20 cellular contexts compared by ENCODE assay signal in the genomic region with DNA sequence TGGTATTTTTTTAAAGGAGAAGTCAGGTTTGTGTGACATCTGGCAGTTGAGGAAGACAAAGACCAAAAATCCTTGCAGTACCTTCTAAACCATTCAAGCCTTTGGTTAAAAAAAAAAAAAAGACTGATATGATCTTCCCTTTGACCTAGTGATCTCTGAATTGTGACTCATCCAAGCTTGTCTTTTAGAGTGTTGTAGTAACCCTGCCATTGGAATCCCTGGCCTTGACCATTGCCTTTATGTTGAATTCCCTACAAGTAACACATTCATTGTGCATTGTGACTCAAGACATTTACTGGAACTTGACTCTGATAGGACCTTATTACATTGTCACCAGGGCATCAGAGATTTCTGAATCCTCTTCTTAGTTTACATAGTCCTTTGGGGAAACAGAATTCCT.
DNase-seq lines count a peak whose midpoint lies in the region; ATAC-seq, FAIRE-seq and TF ChIP-seq lines count a peak whose summit lies in the region.
"Had no signal": no experiment of that assay in that cellular context is flagged by ENCODE, and none has a peak within 500 bp of the region (broad histone marks: within the 10 kb centered on the region; RNA-seq: fewer than 3 reads in every experiment).

No MANE protein-coding gene starts in this region.

- no peak for TF ChIP-seq POLR2A in HepG2 (IDR thresholded peaks at IDR 0.05; ENCODE audit: insufficient read depth in 1 of 2, low read depth in 2 of 2, low read length in 2 of 2)
- TF ChIP-seq POLR2A in right lobe of liver (IDR thresholded peaks at IDR 0.05), result no peak

- H3K36me3 ChIP-seq in HepG2 (replicated peaks in 1 of 2; ENCODE audit: control insufficient read depth in 1 of 2, insufficient read depth in 2 of 2, low read length in 2 of 2) (no peaks in the 10 kb centered on the region), right lobe of liver (no peaks in the 10 kb centered on the region), HUES48 (ENCODE audit: control insufficient read depth, insufficient read depth, low read length) (no peaks in the 10 kb centered on the region), astrocyte (ENCODE audit: insufficient read depth, low read length) (no peaks in the 10 kb centered on the region), trophoblast cell (ENCODE audit: control insufficient read depth in 1 of 2, insufficient read depth in 2 of 2, low read length in 2 of 2) (no peaks in the 10 kb centered on the region)

- H3K27ac Mint-ChIP-seq in astrocyte (ENCODE audit: unreplicated experiment), result peak overlapping the region; percentile 88
- H3K27ac Mint-ChIP-seq: B cell; CD4-positive, alpha-beta T cell had no signal

- DNase-seq in HepG2 (ENCODE audit: low spot score), result peak; percentile 54
- no peak for DNase-seq in right lobe of liver
- no peak for DNase-seq in astrocyte (ENCODE audit: low read depth)
- peak in 1 of 2 donors; percentile 55 for DNase-seq in trophoblast cell
- DNase-seq in activated CD4-positive, alpha-beta T cell treated with anti-CD3 and anti-CD28 coated beads, Interleukin-2, amount 50 U/mL, for 1 hour, result no peak
- no peak for DNase-seq in NCI-H748 (lab: John Stamatoyannopoulos, UW; ENCODE audit: unreplicated experiment)
- DNase-seq: 8988T; C1 segment of cervical spinal cord; CD4-positive, alpha-beta T cell; DMS153; GM23248 had no signal

- H2AFZ ChIP-seq in HepG2 (ENCODE audit: low read length) (no peak overlapping the region), astrocyte (ENCODE audit: low read depth, low read length) (no peak overlapping the region), trophoblast cell (ENCODE audit: insufficient read depth, low read length, poor library complexity) (no peak overlapping the region)
- H2AFZ ChIP-seq: GM23248 had no signal

- BruUV-seq in HepG2 (replicated peaks; lab: Mats Ljungman, UMichigan), result no TSS peak

- TF ChIP-seq EP300 in HepG2 (IDR thresholded peaks at IDR 0.05; ENCODE audit: low read depth in 2 of 2, low read length in 2 of 2) (peak in 1 of 2 experiments; percentile 55; a peak in 2 of 4 replicates), HepG2 (CRISPR knock-in tag; IDR thresholded peaks at IDR 0.05; ENCODE audit: borderline replicate concordance) (no peak)

- H3K9me3 ChIP-seq in HepG2 (ENCODE audit: low read length), result peaks cover 2% of the 10 kb centered on the region; the same call in 1 of the 2 replicates
- H3K9me3 ChIP-seq in right lobe of liver, result no peaks in the 10 kb centered on the region
- peaks cover 14% of the 10 kb centered on the region for H3K9me3 ChIP-seq in HUES48 (ENCODE audit: control insufficient read depth, insufficient read depth, low read length)
- H3K9me3 ChIP-seq in astrocyte (ENCODE audit: insufficient read depth, low read depth, low read length), result no peaks in the 10 kb centered on the region
- peaks cover 2% of the 10 kb centered on the region for H3K9me3 ChIP-seq in trophoblast cell (ENCODE audit: insufficient read depth, low read depth, low read length)

- no peak overlapping the region for H2AK5ac ChIP-seq in trophoblast cell (ENCODE audit: low read length)

- peaks cover 2% of the 10 kb centered on the region for H3K36me3 Mint-ChIP-seq in astrocyte (ENCODE audit: low read depth, unreplicated experiment)

- no peak overlapping the region for H3K27ac ChIP-seq in HepG2 (ENCODE audit: extremely low read length, insufficient read depth, low read length)
- no peak overlapping the region for H3K27ac ChIP-seq in right lobe of liver
- peak overlapping the region; percentile 5 for H3K27ac ChIP-seq in HUES48 (ENCODE audit: low read depth, low read length)
- H3K27ac ChIP-seq in astrocyte (ENCODE audit: low read depth, low read length), result no peak overlapping the region
- H3K27ac ChIP-seq in trophoblast cell (ENCODE audit: low read depth, low read length), result peak overlapping the region; percentile 48
- H3K27ac ChIP-seq: GM23248 had no signal

- H3K9ac ChIP-seq in HepG2 (ENCODE audit: insufficient read depth, low read depth, low read length) (no peak overlapping the region), HUES48 (ENCODE audit: low read depth, low read length) (no peak overlapping the region), astrocyte (ENCODE audit: low read length) (no peak overlapping the region), trophoblast cell (ENCODE audit: low read length) (no peak overlapping the region)
- H3K9ac ChIP-seq: GM23248 had no signal

- CTCF ChIA-PET in HepG2 (lab: Yijun Ruan, JAX; ENCODE audit: low intra/inter-chr PET ratio, low total read pairs), result no interaction called here

- H2BK120ac ChIP-seq in trophoblast cell (ENCODE audit: insufficient read depth, low read length, poor library complexity), result no peak overlapping the region

- no peak overlapping the region for H3K4me3 ChIP-seq in HepG2 (replicated peaks in 1 of 3; ENCODE audit: insufficient read depth in 1 of 3, low read depth in 2 of 3, low read length in 3 of 3)
- H3K4me3 ChIP-seq in right lobe of liver, result no peak overlapping the region
- H3K4me3 ChIP-seq in HUES48 (ENCODE audit: low read depth, low read length), result no peak overlapping the region
- H3K4me3 ChIP-seq in astrocyte (ENCODE audit: insufficient read depth, low read depth, low read length), result no peak overlapping the region
- H3K4me3 ChIP-seq in trophoblast cell (ENCODE audit: low read depth, low read length), result no peak overlapping the region
- H3K4me3 ChIP-seq: GM23248, K562 had no signal

- no peak overlapping the region for H3K4ac ChIP-seq in trophoblast cell (ENCODE audit: low read depth, low read length)

- H4K91ac ChIP-seq in trophoblast cell (ENCODE audit: low read depth, low read length), result no peak overlapping the region

- FAIRE-seq in HepG2 (lab: Jason Lieb, UNC) (no peak), astrocyte (lab: Jason Lieb, UNC) (no peak)
- FAIRE-seq: D721Med, GM18507, H54, HTR-8/SVneo, K562 had no signal

- no peak overlapping the region for H4K8ac ChIP-seq in trophoblast cell (ENCODE audit: low read depth, low read length)

- H3K4me3 Mint-ChIP-seq in astrocyte (ENCODE audit: unreplicated experiment), result no peak overlapping the region
- H3K4me3 Mint-ChIP-seq: B cell; CD4-positive, alpha-beta T cell had no signal

- H3K4me1 Mint-ChIP-seq in astrocyte (ENCODE audit: low read depth, unreplicated experiment), result peaks cover 8% of the 10 kb centered on the region
- H3K4me1 Mint-ChIP-seq: B cell had no signal

- no peak overlapping the region for H3K14ac ChIP-seq in trophoblast cell (ENCODE audit: low read length)

- H3K4me1 ChIP-seq in HepG2 (ENCODE audit: insufficient read depth, low read length) (peaks cover 10% of the 10 kb centered on the region), right lobe of liver (no peaks in the 10 kb centered on the region), HUES48 (ENCODE audit: control insufficient read depth, insufficient read depth, low read length) (no peaks in the 10 kb centered on the region), astrocyte (ENCODE audit: insufficient read depth, low read length) (no peaks in the 10 kb centered on the region), trophoblast cell (ENCODE audit: control insufficient read depth in 1 of 2, insufficient read depth in 2 of 2, low read length in 2 of 2) (peaks cover 0 to 2% of the 10 kb centered on the region in 2 experiments)

- peaks cover under 1% of the 10 kb centered on the region for H3K9me3 Mint-ChIP-seq in astrocyte (ENCODE audit: unreplicated experiment)

- no peak for TF ChIP-seq RAD21 in HepG2 (CRISPR knock-in tag; IDR thresholded peaks at IDR 0.05)

- ATAC-seq in HepG2, result peak; percentile 77
- ATAC-seq in right lobe of liver, result no peak
- no peak for ATAC-seq in GM21723 (IDR thresholded peaks at IDR 0.05; ENCODE audit: unreplicated experiment)
- ATAC-seq: HCT116, K562 had no signal

- H3K79me2 ChIP-seq in HepG2 (ENCODE audit: insufficient read depth, low read length) (no peaks in the 10 kb centered on the region), astrocyte (ENCODE audit: insufficient read depth, low read length) (no peaks in the 10 kb centered on the region), trophoblast cell (ENCODE audit: control insufficient read depth, insufficient read depth, low read length, poor library complexity) (no peaks in the 10 kb centered on the region)

- H3K79me1 ChIP-seq in trophoblast cell (ENCODE audit: low read length), result peaks cover 1% of the 10 kb centered on the region

- intact Hi-C loops in HepG2 (cut with micrococcal nuclease; ENCODE audit: unreplicated experiment) (no loop called here), right lobe of liver (cut with DNase I) (no loop called here)

- H2BK12ac ChIP-seq in trophoblast cell (ENCODE audit: low read length), result no peak overlapping the region

- H4K20me1 ChIP-seq in HepG2 (ENCODE audit: insufficient read depth, low read length) (no peaks in the 10 kb centered on the region), astrocyte (ENCODE audit: insufficient read depth, low read length) (no peaks in the 10 kb centered on the region)

- H3K27me3 Mint-ChIP-seq in astrocyte (ENCODE audit: low read depth, unreplicated experiment), result no peaks in the 10 kb centered on the region
- H3K27me3 Mint-ChIP-seq: B cell; CD4-positive, alpha-beta T cell had no signal

- no peak overlapping the region for H3K4me2 ChIP-seq in HepG2 (ENCODE audit: low read depth, low read length)
- H3K4me2 ChIP-seq in astrocyte (ENCODE audit: low read length), result no peak overlapping the region
- no peak overlapping the region for H3K4me2 ChIP-seq in trophoblast cell (ENCODE audit: low read length)

- H2BK5ac ChIP-seq in trophoblast cell (ENCODE audit: low read depth, low read length, poor library complexity), result no peak overlapping the region

- no peak overlapping the region for H3K18ac ChIP-seq in trophoblast cell (ENCODE audit: low read length)

- no peak for TF ChIP-seq CTCF in HepG2 (CRISPR knock-in tag; IDR thresholded peaks at IDR 0.05)
- TF ChIP-seq CTCF in right lobe of liver (IDR thresholded peaks at IDR 0.05), result no peak
- no peak for TF ChIP-seq CTCF in astrocyte (IDR thresholded peaks at IDR 0.05; ENCODE audit: insufficient read depth, low read depth, low read length)

- in situ Hi-C loops in HepG2 (cut with HindIII; ENCODE audit: extremely low pct_ligation_motif_present, low pct_unique_long_range_greater_than_20kb), result no loop called here

- H3K27me3 ChIP-seq in HepG2 (ENCODE audit: control insufficient read depth in 1 of 2, insufficient read depth in 2 of 2, low read length in 2 of 2), result no peaks in the 10 kb centered on the region
- no peaks in the 10 kb centered on the region for H3K27me3 ChIP-seq in right lobe of liver
- no peaks in the 10 kb centered on the region for H3K27me3 ChIP-seq in HUES48 (ENCODE audit: control insufficient read depth, insufficient read depth, low read length)
- H3K27me3 ChIP-seq in astrocyte (ENCODE audit: insufficient read depth, low read length), result no peaks in the 10 kb centered on the region
- no peaks in the 10 kb centered on the region for H3K27me3 ChIP-seq in trophoblast cell (ENCODE audit: insufficient read depth, low read length)

- POLR2A ChIA-PET in HepG2 (lab: Yijun Ruan, JAX), result no interaction called here

- H3K23ac ChIP-seq in trophoblast cell (ENCODE audit: low read length), result no peak overlapping the region

- H4K12ac ChIP-seq in trophoblast cell (ENCODE audit: low read depth, low read length), result no peak overlapping the region

TF ChIP-seq in HepG2, 621 proteins besides CTCF, POLR2A, EP300 and RAD21 (continues in another document):
- TF ChIP-seq SOX13 (IDR thresholded peaks at IDR 0.05) (no peak), SOX13 (CRISPR knock-in tag; conservative IDR thresholded peaks at IDR 0.05 in 1 of 2, IDR thresholded peaks at IDR 0.05 in 1 of 2) (peak in 1 of 2 experiments; percentile 51; a peak in 1 of 4 replicates), PHF20 (CRISPR knock-in tag; IDR thresholded peaks at IDR 0.05) (no peak)

Comparison
In these comparisons a context has a peak if more than half of its experiments do, and no peak if none do; other contexts are left out.
1. H3K27ac ChIP-seq: peak in HUES48 (single experiment) and trophoblast cell (single experiment); none in HepG2 (single experiment), right lobe of liver (0 of 3) and astrocyte (single experiment).